In the genomic region with DNA sequence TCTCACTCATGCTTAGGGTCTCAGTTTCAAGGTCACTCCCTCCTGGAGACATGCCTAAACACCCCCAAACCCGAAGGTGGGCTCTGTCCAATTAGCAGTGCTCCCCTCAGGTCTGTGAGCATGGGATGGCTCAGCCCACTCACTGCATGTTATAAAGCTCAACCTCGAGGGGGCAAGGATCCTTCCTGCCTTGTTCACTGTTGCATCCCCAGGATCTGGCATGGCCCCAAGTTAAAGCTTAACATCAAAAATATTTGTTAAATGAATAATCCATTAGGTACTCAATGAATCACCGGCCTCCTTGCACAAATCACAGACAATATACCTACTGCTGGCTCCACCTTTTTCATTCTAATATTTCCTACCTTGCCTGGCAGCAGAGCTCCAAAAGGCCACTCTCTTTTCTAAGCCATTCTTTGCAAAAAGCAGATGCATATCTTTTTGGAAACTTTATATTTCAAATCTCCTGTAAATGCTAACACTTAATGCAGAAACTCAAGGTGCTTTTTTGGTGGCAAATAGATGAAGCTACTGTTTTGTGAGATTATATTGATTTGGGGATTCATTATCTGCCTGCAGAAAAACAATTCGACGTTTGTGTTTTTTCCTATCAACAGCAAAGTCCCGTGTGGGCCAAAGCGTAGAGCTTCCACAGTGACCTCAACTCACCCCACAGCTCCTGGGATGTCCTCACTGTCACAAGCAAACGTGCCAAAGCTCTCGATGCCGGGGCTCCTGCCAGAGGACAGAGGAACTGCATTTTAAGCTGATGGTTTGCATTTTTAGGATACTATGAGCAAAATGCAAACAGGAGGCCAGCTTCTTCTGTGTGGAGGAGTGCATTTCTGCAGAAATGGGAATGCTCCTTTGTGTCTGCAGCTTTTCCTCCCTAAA, we compare ENCODE assay signal across 11 cellular contexts. TPM values are rescaled to one million over a fixed set of nuclear protein-coding genes. Genes with fewer than 3 reads are reported as not detected.
DNase-seq lines count a peak whose midpoint lies in the region; ATAC-seq and TF ChIP-seq lines count a peak whose summit lies in the region.
"Had no signal": no experiment of that assay in that cellular context is flagged by ENCODE, and none has a peak within 500 bp of the region (broad histone marks: within the 10 kb centered on the region; RNA-seq: fewer than 3 reads in every experiment).

No MANE protein-coding gene starts in this region.

- no peak overlapping the region for H2BK12ac ChIP-seq in mesenchymal stem cell (ENCODE audit: low read length in 2 of 2)

- H3K4me2 ChIP-seq in Karpas-422 (ENCODE audit: low read depth, low read length, poor library complexity, severe bottlenecking) (peak overlapping the region; percentile 10), mesenchymal stem cell (ENCODE audit: low read length, poor library complexity, severe bottlenecking) (peak overlapping the region; percentile 52)

- WGBS in mesenchymal stem cell: 67% methylated on average over 9 of the region's 10 CpGs

- H3K36me3 ChIP-seq in Karpas-422 (ENCODE audit: insufficient read depth, low read length): no peaks in the 10 kb centered on the region
- no peaks in the 10 kb centered on the region for H3K36me3 ChIP-seq in mesenchymal stem cell (ENCODE audit: control insufficient read depth in 1 of 2, insufficient read depth in 2 of 2, low read depth in 1 of 2, low read length in 2 of 2)

- H2BK120ac ChIP-seq in mesenchymal stem cell (ENCODE audit: low read depth, low read length): no peak overlapping the region

- DNase-seq in EL: peak; percentile 80
- DNase-seq in Karpas-422: no peak
- peak; percentile 17 to 81 for DNase-seq in cardiac fibroblast (ENCODE audit: low read depth in 2 of 2)
- no peak for DNase-seq in mesenchymal stem cell
- DNase-seq in activated CD4-positive, alpha-beta T cell treated with anti-CD3 and anti-CD28 coated beads for 48 hours: no peak
- no peak for DNase-seq in activated CD4-positive, alpha-beta T cell treated with anti-CD3 and anti-CD28 coated beads for 4 hours
- DNase-seq: activated CD8-positive, alpha-beta memory T cell treated with anti-CD3 and anti-CD28 coated beads, Interleukin-2, amount 10 ng/mL, durations not matched to agents 7 days and 5 days; anterior cingulate cortex had no signal

- H3K27ac ChIP-seq in Karpas-422 (ENCODE audit: low read length) (no peak overlapping the region), mesenchymal stem cell (ENCODE audit: low read length, poor library complexity, severe bottlenecking) (peak overlapping the region; percentile 70)

- H3K18ac ChIP-seq in mesenchymal stem cell (ENCODE audit: low read depth in 1 of 2, low read length in 2 of 2): no peak overlapping the region

- H3K4me1 ChIP-seq in Karpas-422 (ENCODE audit: low read length): peaks cover 9% of the 10 kb centered on the region
- H3K4me1 ChIP-seq in mesenchymal stem cell (ENCODE audit: control insufficient read depth, insufficient read depth, low read depth, low read length): peaks cover 11% of the 10 kb centered on the region

- H3K4me3 ChIP-seq in Karpas-422 (ENCODE audit: low read length) (0 out of 2 replicates have a peak overlapping the region, but pooled peaks have one; percentile 27), cardiac fibroblast (replicated peaks in 1 of 2; ENCODE audit: low read depth in 2 of 2, low read length in 2 of 2) (no peak overlapping the region), mesenchymal stem cell (ENCODE audit: insufficient read depth in 1 of 2, low read depth in 1 of 2, low read length in 2 of 2) (no peak overlapping the region)

- H3K79me1 ChIP-seq in mesenchymal stem cell (replicated peaks; ENCODE audit: low read length, poor library complexity, severe bottlenecking): no peaks in the 10 kb centered on the region

- no peaks in the 10 kb centered on the region for H3K27me3 ChIP-seq in Karpas-422 (ENCODE audit: low read length)
- no peaks in the 10 kb centered on the region for H3K27me3 ChIP-seq in mesenchymal stem cell (ENCODE audit: control insufficient read depth in 1 of 2, insufficient read depth in 1 of 2, low read length in 2 of 2)

- no peak for TF ChIP-seq CTCF in cardiac fibroblast (IDR thresholded peaks at IDR 0.05; ENCODE audit: low read depth, low read length)

- peak overlapping the region; percentile 25 for H2BK5ac ChIP-seq in mesenchymal stem cell (ENCODE audit: low read depth, low read length, poor library complexity, severe bottlenecking)

- H2AFZ ChIP-seq in Karpas-422 (ENCODE audit: low read length) (no peak overlapping the region), mesenchymal stem cell (ENCODE audit: low read depth, low read length) (no peak overlapping the region)

- H2AK5ac ChIP-seq in mesenchymal stem cell (ENCODE audit: low read length, severe bottlenecking): peak overlapping the region; percentile 83

- H3K4ac ChIP-seq in mesenchymal stem cell (ENCODE audit: low read depth in 1 of 2, low read length in 2 of 2): no peak overlapping the region

- H3K14ac ChIP-seq in mesenchymal stem cell (ENCODE audit: low read length in 2 of 2): no peak overlapping the region

- no peaks in the 10 kb centered on the region for H3K9me2 ChIP-seq in Karpas-422 (replicated peaks; ENCODE audit: insufficient read depth, low read length)

- no peak overlapping the region for H2BK15ac ChIP-seq in mesenchymal stem cell (ENCODE audit: low read depth, poor library complexity, severe bottlenecking)

- H4K8ac ChIP-seq in mesenchymal stem cell (ENCODE audit: low read length): no peak overlapping the region

- H3K9ac ChIP-seq in Karpas-422 (ENCODE audit: low read length) (no peak overlapping the region), mesenchymal stem cell (ENCODE audit: low read length) (no peak overlapping the region)

- no peaks in the 10 kb centered on the region for H3K79me2 ChIP-seq in Karpas-422 (ENCODE audit: low read length)

- ATAC-seq in GM18502 (IDR thresholded peaks at IDR 0.05; ENCODE audit: poor library complexity, unreplicated experiment): no peak
- no peak for ATAC-seq in GM21717 (IDR thresholded peaks at IDR 0.05; ENCODE audit: unreplicated experiment)
- ATAC-seq: activated CD8-positive, alpha-beta memory T cell treated with anti-CD3 and anti-CD28 coated beads, Interleukin-2, amount 10 ng/mL, durations not matched to agents 7 days and 5 days had no signal

- no peak overlapping the region for H3K23ac ChIP-seq in mesenchymal stem cell (ENCODE audit: low read length in 2 of 2)

- no peaks in the 10 kb centered on the region for H4K20me1 ChIP-seq in Karpas-422 (ENCODE audit: insufficient read depth, low read depth, low read length)

- no peak overlapping the region for H4K91ac ChIP-seq in mesenchymal stem cell (ENCODE audit: low read length)

- H3K9me3 ChIP-seq in Karpas-422 (ENCODE audit: low read length) (no peaks in the 10 kb centered on the region), mesenchymal stem cell (ENCODE audit: control insufficient read depth, low read length) (no peaks in the 10 kb centered on the region)

RNA-seq across cellular contexts. Expression of a gene that starts 35.4 kb away (rescaled TPM):
- total RNA-seq in Karpas-422 (2014; rRNA removed; shearing (Covaris generic); ENCODE audit: low replicate concordance): not detected in 2 replicates
- 0.04 TPM for polyA plus RNA-seq in mesenchymal stem cell (2013, experiment 1 of 2)
- 0.07 TPM for polyA plus RNA-seq in mesenchymal stem cell (2013, experiment 2 of 2)
- total RNA-seq: activated CD8-positive, alpha-beta memory T cell treated with anti-CD3 and anti-CD28 coated beads, Interleukin-2, amount 10 ng/mL, durations not matched to agents 7 days and 5 days; T-helper 2 cell treated with Interferon-gamma antibody and Interleukin-4, amounts not matched to agents 100 ng/mL and 5 ng/mL, for 36 hours had no signal

Comparison
In these comparisons a context has a peak if more than half of its experiments do, and no peak if none do; other contexts are left out.
1. DNase-seq: peak in EL (single experiment) and cardiac fibroblast (2 of 2); none in Karpas-422 (single experiment), mesenchymal stem cell (single experiment), activated CD4-positive, alpha-beta T cell treated with anti-CD3 and anti-CD28 coated beads for 48 hours (single experiment) and activated CD4-positive, alpha-beta T cell treated with anti-CD3 and anti-CD28 coated beads for 4 hours (0 of 2).